ENCODE assay signal across 12 cellular contexts in the genomic region with DNA sequence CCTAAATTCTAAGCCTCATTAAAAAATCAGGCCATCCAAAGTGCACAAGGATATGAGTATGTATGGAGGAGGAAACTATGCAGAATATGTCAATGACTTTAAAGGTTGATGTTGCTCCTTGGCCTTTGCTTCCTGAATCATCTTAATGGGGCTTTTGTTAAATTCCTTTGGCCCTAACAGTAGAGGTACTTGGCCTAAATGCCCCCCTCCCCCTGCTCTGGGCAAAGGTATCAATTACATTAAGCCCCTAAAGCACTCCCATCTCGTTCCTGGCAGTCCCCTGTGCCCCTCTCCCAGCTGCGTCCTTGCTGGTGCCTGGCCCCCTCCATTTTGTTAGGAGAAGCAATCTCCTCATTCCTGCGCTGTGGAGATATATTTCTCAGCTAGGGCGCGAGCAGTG. TPM values are rescaled to one million over a fixed set of nuclear protein-coding genes. Genes with fewer than 3 reads are reported as not detected.
DNase-seq lines count a peak whose midpoint lies in the region; ATAC-seq lines count a peak whose summit lies in the region.
"Had no signal": no experiment of that assay in that cellular context is flagged by ENCODE, and none has a peak within 500 bp of the region (broad histone marks: within the 10 kb centered on the region; RNA-seq: fewer than 3 reads in every experiment).

No MANE protein-coding gene starts in this region.

- H3K27ac Mint-ChIP-seq in CD4-positive, alpha-beta memory T cell, result peak overlapping the region; percentile 43 to 78 (median 65)
- H3K27ac Mint-ChIP-seq in central memory CD8-positive, alpha-beta T cell (ENCODE audit: low read depth), result peak overlapping the region; percentile 82
- H3K27ac Mint-ChIP-seq in naive thymus-derived CD8-positive, alpha-beta T cell, result peak overlapping the region; percentile 34 to 92 (median 58)

- H3K4me1 ChIP-seq in CD4-positive, alpha-beta memory T cell (ENCODE audit: insufficient read depth, low read length), result peaks cover 68% of the 10 kb centered on the region

- no peak overlapping the region for H3K4me3 ChIP-seq in CD4-positive, alpha-beta memory T cell (ENCODE audit: low read length in 2 of 2)
- no peak overlapping the region for H3K4me3 ChIP-seq in H7 (ENCODE audit: insufficient read depth, low read depth, low read length)
- H3K4me3 ChIP-seq: right atrium auricular region had no signal

- H3K36me3 ChIP-seq in CD4-positive, alpha-beta memory T cell (ENCODE audit: insufficient read depth, low read length), result no peaks in the 10 kb centered on the region
- peaks cover 2% of the 10 kb centered on the region for H3K36me3 ChIP-seq in H7 (replicated peaks; ENCODE audit: control insufficient read depth, insufficient read depth, low read length)
- H3K36me3 ChIP-seq: right atrium auricular region had no signal

- no peaks in the 10 kb centered on the region for H3K9me3 ChIP-seq in CD4-positive, alpha-beta memory T cell (ENCODE audit: control insufficient read depth in 1 of 2, low read length in 2 of 2)
- H3K9me3 ChIP-seq: right atrium auricular region had no signal

- H3K4me1 Mint-ChIP-seq in CD4-positive, alpha-beta memory T cell, result peaks cover 40 to 80% (median 57%) of the 10 kb centered on the region in 4 donors
- peaks cover 44% of the 10 kb centered on the region for H3K4me1 Mint-ChIP-seq in central memory CD8-positive, alpha-beta T cell
- H3K4me1 Mint-ChIP-seq in naive thymus-derived CD8-positive, alpha-beta T cell, result peaks cover 26 to 74% (median 60%) of the 10 kb centered on the region in 4 donors

- CTCF ChIA-PET in CD4-positive, alpha-beta memory T cell (lab: Charles Lee; ENCODE audit: partially characterized antibody), result interaction anchor here (1.5 kb wide), 2 partner anchors 39 to 78 kb away, joined by 5 to 6 read pairs; no protein-coding TSS in a partner anchor

- H3K36me3 Mint-ChIP-seq in CD4-positive, alpha-beta memory T cell, result peaks cover 0 to 10% of the 10 kb centered on the region in 2 donors
- H3K36me3 Mint-ChIP-seq in central memory CD8-positive, alpha-beta T cell (ENCODE audit: insufficient read depth), result peaks cover 9% of the 10 kb centered on the region
- peaks cover 0 to 20% (median 0%) of the 10 kb centered on the region in 3 donors for H3K36me3 Mint-ChIP-seq in naive thymus-derived CD8-positive, alpha-beta T cell

- POLR2A ChIA-PET in CD4-positive, alpha-beta memory T cell (lab: Charles Lee; ENCODE audit: partially characterized antibody), result interaction anchor here (0.8 to 2.4 kb wide), 2 partner anchors 29 to 38 kb away, joined by 3 to 8 read pairs; no protein-coding TSS in a partner anchor
- POLR2A ChIA-PET in naive thymus-derived CD8-positive, alpha-beta T cell (lab: Charles Lee), result interaction anchor here (2.2 kb wide), 1 partner anchor 50 kb away, joined by 8 read pairs; a partner anchor contains a TSS

- H3K4me3 Mint-ChIP-seq in CD4-positive, alpha-beta memory T cell, result peak overlapping the region in 2 of 8 donors; percentile 23 to 54
- H3K4me3 Mint-ChIP-seq in central memory CD8-positive, alpha-beta T cell, result no peak overlapping the region
- no peak overlapping the region for H3K4me3 Mint-ChIP-seq in naive thymus-derived CD8-positive, alpha-beta T cell

- intact Hi-C loops in CD4-positive, alpha-beta memory T cell (cut with micrococcal nuclease), result no loop called here

- ATAC-seq in central memory CD8-positive, alpha-beta T cell (replicated peaks; ENCODE audit: extremely low read depth, poor library complexity, severe bottlenecking), result no peak
- ATAC-seq in naive thymus-derived CD8-positive, alpha-beta T cell, result no peak
- ATAC-seq in GM18868 (IDR thresholded peaks at IDR 0.05; ENCODE audit: unreplicated experiment), result no peak
- ATAC-seq: esophagus mucosa had no signal

- H3K27ac ChIP-seq in CD4-positive, alpha-beta memory T cell (ENCODE audit: low read depth, low read length), result no peak overlapping the region
- H3K27ac ChIP-seq: right atrium auricular region had no signal

- peaks cover 0 to 2% (median 0%) of the 10 kb centered on the region in 8 donors for H3K9me3 Mint-ChIP-seq in CD4-positive, alpha-beta memory T cell
- H3K9me3 Mint-ChIP-seq in central memory CD8-positive, alpha-beta T cell, result no peaks in the 10 kb centered on the region
- H3K9me3 Mint-ChIP-seq in naive thymus-derived CD8-positive, alpha-beta T cell, result no peaks in the 10 kb centered on the region

- H3K27me3 ChIP-seq in CD4-positive, alpha-beta memory T cell (ENCODE audit: insufficient read depth, low read length), result no peaks in the 10 kb centered on the region
- H3K27me3 ChIP-seq in H7 (ENCODE audit: control insufficient read depth, insufficient read depth, low read length), result no peaks in the 10 kb centered on the region
- H3K27me3 ChIP-seq: right atrium auricular region had no signal

- H3K27me3 Mint-ChIP-seq in CD4-positive, alpha-beta memory T cell, result no peaks in the 10 kb centered on the region
- H3K27me3 Mint-ChIP-seq in central memory CD8-positive, alpha-beta T cell, result no peaks in the 10 kb centered on the region
- H3K27me3 Mint-ChIP-seq in naive thymus-derived CD8-positive, alpha-beta T cell, result no peaks in the 10 kb centered on the region

- DNase-seq in CD4-positive, alpha-beta memory T cell, result no peak
- peak; percentile 33 for DNase-seq in H7
- DNase-seq in central memory CD8-positive, alpha-beta T cell (ENCODE audit: low spot score in 2 of 2), result no peak
- no peak for DNase-seq in naive thymus-derived CD8-positive, alpha-beta T cell
- no peak for DNase-seq in GM19238 (ENCODE audit: insufficient read length, low spot score)
- DNase-seq in NCI-H1417 (lab: John Stamatoyannopoulos, UW), result no peak
- no peak for DNase-seq in stimulated activated CD4-positive, alpha-beta T cell treated with anti-CD3 and anti-CD28 coated beads, Interleukin-1b, Interleukin-23, amount 100 ng/mL, for 48 hours
- DNase-seq: activated T-cell treated with anti-CD3 and anti-CD28 coated beads, Interleukin-2, amount 50 U/mL, for 48 hours; C1 segment of cervical spinal cord had no signal

RNA-seq across cellular contexts. Expression of a gene that starts 4.8 kb away (rescaled TPM):
- 10 to 100 TPM; 81.6 to 92.0 TPM for total RNA-seq in CD4-positive, alpha-beta memory T cell
- polyA plus RNA-seq in CD4-positive, alpha-beta memory T cell, result 100 to 1,000 TPM; 149 to 200 TPM
- total RNA-seq in H7 (2014; rRNA removed; shearing (Covaris generic)), result 117 and 121 TPM in 2 replicates
- 10 to 100 TPM; 79.0 to 83.5 TPM for total RNA-seq in naive thymus-derived CD8-positive, alpha-beta T cell
- 100 to 1,000 TPM; 128 to 152 (median 132) TPM for polyA plus RNA-seq in naive thymus-derived CD8-positive, alpha-beta T cell

RNA-seq across cellular contexts. Expression of a gene that starts 28.9 kb away (rescaled TPM):
- total RNA-seq in CD4-positive, alpha-beta memory T cell, result not detected
- under 1 TPM in 1 of 2 donors, not detected in 1; 0.25 TPM for polyA plus RNA-seq in CD4-positive, alpha-beta memory T cell
- 2.2 and 2.9 TPM in 2 replicates for total RNA-seq in H7 (2014; rRNA removed; shearing (Covaris generic))
- not detected for total RNA-seq in naive thymus-derived CD8-positive, alpha-beta T cell
- polyA plus RNA-seq in naive thymus-derived CD8-positive, alpha-beta T cell, result under 1 TPM in 1 of 3 donors, not detected in 2; 0.14 TPM
- total RNA-seq: esophagus mucosa had no signal

RNA-seq across cellular contexts. Expression of a gene that starts 34.5 kb away (rescaled TPM):
- under 1 TPM in 1 of 2 experiments, not detected in 1; 0.36 TPM for total RNA-seq in CD4-positive, alpha-beta memory T cell
- polyA plus RNA-seq in CD4-positive, alpha-beta memory T cell, result not detected
- not detected in 2 replicates for total RNA-seq in H7 (2014; rRNA removed; shearing (Covaris generic))
- not detected for total RNA-seq in naive thymus-derived CD8-positive, alpha-beta T cell
- polyA plus RNA-seq in naive thymus-derived CD8-positive, alpha-beta T cell, result not detected

RNA-seq across cellular contexts. Expression of a gene that starts 49.2 kb away (rescaled TPM):
- 1,000 to 10,000 TPM in 1 of 2 experiments, 100 to 1,000 TPM in 1; 986 to 1,061 TPM for total RNA-seq in CD4-positive, alpha-beta memory T cell
- polyA plus RNA-seq in CD4-positive, alpha-beta memory T cell, result 100 to 1,000 TPM; 756 to 958 TPM
- 907 and 952 TPM in 2 replicates for total RNA-seq in H7 (2014; rRNA removed; shearing (Covaris generic))
- total RNA-seq in naive thymus-derived CD8-positive, alpha-beta T cell, result 1,000 to 10,000 TPM; 1,109 to 1,141 TPM
- polyA plus RNA-seq in naive thymus-derived CD8-positive, alpha-beta T cell, result 1,000 to 10,000 TPM in 1 of 3 donors, 100 to 1,000 TPM in 2; 932 to 1,177 (median 943) TPM

RNA-seq across cellular contexts. Expression of a gene that starts 49.8 kb away (rescaled TPM):
- 10 to 100 TPM; 71.0 to 76.3 TPM for total RNA-seq in CD4-positive, alpha-beta memory T cell
- polyA plus RNA-seq in CD4-positive, alpha-beta memory T cell, result 10 to 100 TPM; 13.3 to 19.2 TPM
- total RNA-seq in H7 (2014; rRNA removed; shearing (Covaris generic)), result 51.2 and 62.2 TPM in 2 replicates
- total RNA-seq in naive thymus-derived CD8-positive, alpha-beta T cell, result 10 to 100 TPM; 66.6 to 70.5 TPM
- 10 to 100 TPM; 23.7 to 34.4 (median 29.4) TPM for polyA plus RNA-seq in naive thymus-derived CD8-positive, alpha-beta T cell
